ENCODE assay signal across 9 cellular contexts in genomic region chr3:159884661-159885402, GRCh38. TPM values are rescaled to one million over a fixed set of nuclear protein-coding genes. Genes with fewer than 3 reads are reported as not detected.
DNase-seq lines count a peak whose midpoint lies in the region; ATAC-seq and TF ChIP-seq lines count a peak whose summit lies in the region.
"Had no signal": no experiment of that assay in that cellular context is flagged by ENCODE, and none has a peak within 500 bp of the region (broad histone marks: within the 10 kb centered on the region; RNA-seq: fewer than 3 reads in every experiment).

No MANE protein-coding gene starts in this region.

- H3K4me2 ChIP-seq in OCI-LY1 (ENCODE audit: low read length), result no peak overlapping the region

- 77 to 95% methylated on average over 2 to 3 of the region's 3 CpGs for WGBS in endodermal cell (ENCODE audit: insufficient coverage in 1 of 2, insufficient read length in 1 of 2), 2 experiments

- H3K4me1 ChIP-seq in OCI-LY1 (ENCODE audit: insufficient read depth, low read length, severe bottlenecking) (no peaks in the 10 kb centered on the region), endodermal cell (ENCODE audit: control insufficient read depth, insufficient read depth, low read length) (peaks cover 4% of the 10 kb centered on the region)

- H3K36me3 Mint-ChIP-seq in endodermal cell (ENCODE audit: low read depth), result no peaks in the 10 kb centered on the region
- H3K36me3 Mint-ChIP-seq in nephron progenitor cell (ENCODE audit: low read depth), result peaks cover 5% of the 10 kb centered on the region

- H3K9me3 ChIP-seq in OCI-LY1 (ENCODE audit: low read length) (no peaks in the 10 kb centered on the region), endodermal cell (ENCODE audit: control insufficient read depth, low read length) (no peaks in the 10 kb centered on the region)

- no peaks in the 10 kb centered on the region for H3K79me2 ChIP-seq in OCI-LY1 (ENCODE audit: insufficient read depth, low read length)

- ATAC-seq in HG02885 (IDR thresholded peaks at IDR 0.05; ENCODE audit: poor library complexity, unreplicated experiment), result peak; percentile 66
- no peak for ATAC-seq in HG03457 (IDR thresholded peaks at IDR 0.05; ENCODE audit: unreplicated experiment)

- H3K9me3 Mint-ChIP-seq in endodermal cell (no peaks in the 10 kb centered on the region), nephron progenitor cell (no peaks in the 10 kb centered on the region)
- H3K9me3 Mint-ChIP-seq: stimulated activated naive CD8-positive, alpha-beta T cell treated with anti-CD3 and anti-CD28 coated beads, Interleukin-15, Interleukin-2, amounts not matched to agents 100 ng/mL and 50 ng/mL, for 24 hours had no signal

- H3K27ac Mint-ChIP-seq in endodermal cell (no peak overlapping the region), nephron progenitor cell (no peak overlapping the region)
- H3K27ac Mint-ChIP-seq: stimulated activated naive CD8-positive, alpha-beta T cell treated with anti-CD3 and anti-CD28 coated beads, Interleukin-15, Interleukin-2, amounts not matched to agents 100 ng/mL and 50 ng/mL, for 24 hours had no signal

- H3K4me3 Mint-ChIP-seq in endodermal cell, result no peak overlapping the region
- no peak overlapping the region for H3K4me3 Mint-ChIP-seq in nephron progenitor cell
- H3K4me3 Mint-ChIP-seq: stimulated activated naive CD8-positive, alpha-beta T cell treated with anti-CD3 and anti-CD28 coated beads, Interleukin-15, Interleukin-2, amounts not matched to agents 100 ng/mL and 50 ng/mL, for 24 hours had no signal

- TF ChIP-seq CTCF in OCI-LY1 (IDR thresholded peaks at IDR 0.05; ENCODE audit: low read length) (peak; percentile 79), endodermal cell (conservative IDR thresholded peaks at IDR 0.05) (peak; percentile 80), nephron progenitor cell (IDR thresholded peaks at IDR 0.05) (peak; percentile 59)

- H3K27me3 ChIP-seq in OCI-LY1 (ENCODE audit: insufficient read depth, low read length) (no peaks in the 10 kb centered on the region), endodermal cell (ENCODE audit: control insufficient read depth, insufficient read depth, low read length, poor library complexity, severe bottlenecking) (no peaks in the 10 kb centered on the region)

- H2AFZ ChIP-seq in OCI-LY1 (ENCODE audit: low read length), result no peak overlapping the region

- H3K4me1 Mint-ChIP-seq in endodermal cell (no peaks in the 10 kb centered on the region), nephron progenitor cell (peaks cover 36% of the 10 kb centered on the region)

- H3K27me3 Mint-ChIP-seq in endodermal cell (ENCODE audit: insufficient read depth), result no peaks in the 10 kb centered on the region
- no peaks in the 10 kb centered on the region for H3K27me3 Mint-ChIP-seq in nephron progenitor cell (ENCODE audit: low read depth, poor library complexity)
- H3K27me3 Mint-ChIP-seq: stimulated activated naive CD8-positive, alpha-beta T cell treated with anti-CD3 and anti-CD28 coated beads, Interleukin-15, Interleukin-2, amounts not matched to agents 100 ng/mL and 50 ng/mL, for 24 hours had no signal

- no peaks in the 10 kb centered on the region for H4K20me1 ChIP-seq in OCI-LY1 (ENCODE audit: insufficient read depth, low read length)

- no peaks in the 10 kb centered on the region for H3K36me3 ChIP-seq in OCI-LY1 (ENCODE audit: insufficient read depth, low read length)
- no peaks in the 10 kb centered on the region for H3K36me3 ChIP-seq in endodermal cell (ENCODE audit: control insufficient read depth, insufficient read depth, low read length)

- DNase-seq in SKM-1 treated with dmso at 0.1 percent for 144 hours (lab: John Stamatoyannopoulos, UW; ENCODE audit: unreplicated experiment) (peak; percentile 12), SKM-1 (lab: John Stamatoyannopoulos, UW; ENCODE audit: unreplicated experiment) (no peak), endodermal cell (no peak), nephron progenitor cell (no peak), OCI-M2 (lab: John Stamatoyannopoulos, UW; ENCODE audit: unreplicated experiment) (no peak)

- H3K4me3 ChIP-seq in OCI-LY1 (ENCODE audit: low read depth, low read length, poor library complexity, severe bottlenecking) (no peak overlapping the region), endodermal cell (ENCODE audit: low read length) (no peak overlapping the region)

- H3K9me2 ChIP-seq in OCI-LY1 (ENCODE audit: low read depth, low read length), result no peaks in the 10 kb centered on the region

- no peaks in the 10 kb centered on the region for H3F3A ChIP-seq in OCI-LY1 (ENCODE audit: insufficient read depth, low read length)

- no peak overlapping the region for H3K9ac ChIP-seq in OCI-LY1 (ENCODE audit: low read length)
- H3K9ac ChIP-seq in endodermal cell (ENCODE audit: extremely low read depth, low read length, poor library complexity, severe bottlenecking), result no peak overlapping the region

- H3K27ac ChIP-seq in OCI-LY1 (ENCODE audit: low read depth, low read length, poor library complexity, severe bottlenecking) (no peak overlapping the region), endodermal cell (ENCODE audit: low read depth, low read length) (no peak overlapping the region)

RNA-seq across cellular contexts. Expression of gene SCHIP1, which starts 45.2 kb away (rescaled TPM):
- under 1 TPM; 0.64 to 0.84 TPM for total RNA-seq in endodermal cell
- polyA plus RNA-seq in endodermal cell (2013, experiment 1 of 2), result 54.3 TPM
- polyA plus RNA-seq in endodermal cell (2013, experiment 2 of 2), result 49.1 TPM
